In genomic region chr13:74287672-74288169, GRCh38 we compare ENCODE assay signal across 1 cellular context.
TF ChIP-seq lines count a peak whose summit lies in the region.

No MANE protein-coding gene starts in this region.

TF ChIP-seq in H1, 55 proteins besides CTCF, POLR2A, EP300 and RAD21 (continued from another document):
- TF ChIP-seq, protein P1, sequence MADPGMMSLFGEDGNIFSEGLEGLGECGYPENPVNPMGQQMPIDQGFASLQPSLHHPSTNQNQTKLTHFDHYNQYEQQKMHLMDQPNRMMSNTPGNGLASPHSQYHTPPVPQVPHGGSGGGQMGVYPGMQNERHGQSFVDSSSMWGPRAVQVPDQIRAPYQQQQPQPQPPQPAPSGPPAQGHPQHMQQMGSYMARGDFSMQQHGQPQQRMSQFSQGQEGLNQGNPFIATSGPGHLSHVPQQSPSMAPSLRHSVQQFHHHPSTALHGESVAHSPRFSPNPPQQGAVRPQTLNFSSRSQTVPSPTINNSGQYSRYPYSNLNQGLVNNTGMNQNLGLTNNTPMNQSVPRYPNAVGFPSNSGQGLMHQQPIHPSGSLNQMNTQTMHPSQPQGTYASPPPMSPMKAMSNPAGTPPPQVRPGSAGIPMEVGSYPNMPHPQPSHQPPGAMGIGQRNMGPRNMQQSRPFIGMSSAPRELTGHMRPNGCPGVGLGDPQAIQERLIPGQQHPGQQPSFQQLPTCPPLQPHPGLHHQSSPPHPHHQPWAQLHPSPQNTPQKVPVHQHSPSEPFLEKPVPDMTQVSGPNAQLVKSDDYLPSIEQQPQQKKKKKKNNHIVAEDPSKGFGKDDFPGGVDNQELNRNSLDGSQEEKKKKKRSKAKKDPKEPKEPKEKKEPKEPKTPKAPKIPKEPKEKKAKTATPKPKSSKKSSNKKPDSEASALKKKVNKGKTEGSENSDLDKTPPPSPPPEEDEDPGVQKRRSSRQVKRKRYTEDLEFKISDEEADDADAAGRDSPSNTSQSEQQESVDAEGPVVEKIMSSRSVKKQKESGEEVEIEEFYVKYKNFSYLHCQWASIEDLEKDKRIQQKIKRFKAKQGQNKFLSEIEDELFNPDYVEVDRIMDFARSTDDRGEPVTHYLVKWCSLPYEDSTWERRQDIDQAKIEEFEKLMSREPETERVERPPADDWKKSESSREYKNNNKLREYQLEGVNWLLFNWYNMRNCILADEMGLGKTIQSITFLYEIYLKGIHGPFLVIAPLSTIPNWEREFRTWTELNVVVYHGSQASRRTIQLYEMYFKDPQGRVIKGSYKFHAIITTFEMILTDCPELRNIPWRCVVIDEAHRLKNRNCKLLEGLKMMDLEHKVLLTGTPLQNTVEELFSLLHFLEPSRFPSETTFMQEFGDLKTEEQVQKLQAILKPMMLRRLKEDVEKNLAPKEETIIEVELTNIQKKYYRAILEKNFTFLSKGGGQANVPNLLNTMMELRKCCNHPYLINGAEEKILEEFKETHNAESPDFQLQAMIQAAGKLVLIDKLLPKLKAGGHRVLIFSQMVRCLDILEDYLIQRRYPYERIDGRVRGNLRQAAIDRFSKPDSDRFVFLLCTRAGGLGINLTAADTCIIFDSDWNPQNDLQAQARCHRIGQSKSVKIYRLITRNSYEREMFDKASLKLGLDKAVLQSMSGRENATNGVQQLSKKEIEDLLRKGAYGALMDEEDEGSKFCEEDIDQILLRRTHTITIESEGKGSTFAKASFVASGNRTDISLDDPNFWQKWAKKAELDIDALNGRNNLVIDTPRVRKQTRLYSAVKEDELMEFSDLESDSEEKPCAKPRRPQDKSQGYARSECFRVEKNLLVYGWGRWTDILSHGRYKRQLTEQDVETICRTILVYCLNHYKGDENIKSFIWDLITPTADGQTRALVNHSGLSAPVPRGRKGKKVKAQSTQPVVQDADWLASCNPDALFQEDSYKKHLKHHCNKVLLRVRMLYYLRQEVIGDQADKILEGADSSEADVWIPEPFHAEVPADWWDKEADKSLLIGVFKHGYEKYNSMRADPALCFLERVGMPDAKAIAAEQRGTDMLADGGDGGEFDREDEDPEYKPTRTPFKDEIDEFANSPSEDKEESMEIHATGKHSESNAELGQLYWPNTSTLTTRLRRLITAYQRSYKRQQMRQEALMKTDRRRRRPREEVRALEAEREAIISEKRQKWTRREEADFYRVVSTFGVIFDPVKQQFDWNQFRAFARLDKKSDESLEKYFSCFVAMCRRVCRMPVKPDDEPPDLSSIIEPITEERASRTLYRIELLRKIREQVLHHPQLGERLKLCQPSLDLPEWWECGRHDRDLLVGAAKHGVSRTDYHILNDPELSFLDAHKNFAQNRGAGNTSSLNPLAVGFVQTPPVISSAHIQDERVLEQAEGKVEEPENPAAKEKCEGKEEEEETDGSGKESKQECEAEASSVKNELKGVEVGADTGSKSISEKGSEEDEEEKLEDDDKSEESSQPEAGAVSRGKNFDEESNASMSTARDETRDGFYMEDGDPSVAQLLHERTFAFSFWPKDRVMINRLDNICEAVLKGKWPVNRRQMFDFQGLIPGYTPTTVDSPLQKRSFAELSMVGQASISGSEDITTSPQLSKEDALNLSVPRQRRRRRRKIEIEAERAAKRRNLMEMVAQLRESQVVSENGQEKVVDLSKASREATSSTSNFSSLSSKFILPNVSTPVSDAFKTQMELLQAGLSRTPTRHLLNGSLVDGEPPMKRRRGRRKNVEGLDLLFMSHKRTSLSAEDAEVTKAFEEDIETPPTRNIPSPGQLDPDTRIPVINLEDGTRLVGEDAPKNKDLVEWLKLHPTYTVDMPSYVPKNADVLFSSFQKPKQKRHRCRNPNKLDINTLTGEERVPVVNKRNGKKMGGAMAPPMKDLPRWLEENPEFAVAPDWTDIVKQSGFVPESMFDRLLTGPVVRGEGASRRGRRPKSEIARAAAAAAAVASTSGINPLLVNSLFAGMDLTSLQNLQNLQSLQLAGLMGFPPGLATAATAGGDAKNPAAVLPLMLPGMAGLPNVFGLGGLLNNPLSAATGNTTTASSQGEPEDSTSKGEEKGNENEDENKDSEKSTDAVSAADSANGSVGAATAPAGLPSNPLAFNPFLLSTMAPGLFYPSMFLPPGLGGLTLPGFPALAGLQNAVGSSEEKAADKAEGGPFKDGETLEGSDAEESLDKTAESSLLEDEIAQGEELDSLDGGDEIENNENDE (IDR thresholded peaks at IDR 0.05; ENCODE audit: insufficient replicate concordance, low read length), result no peak
- TF ChIP-seq CBX8 (IDR thresholded peaks at IDR 0.05; ENCODE audit: borderline replicate concordance, low read depth, low read length) (no peak), SP1 (IDR thresholded peaks at IDR 0.05; ENCODE audit: low read depth, low read length) (no peak)
